In genomic region chr3:120348065-120348980, GRCh38 we compare ENCODE assay signal across 8 cellular contexts. TPM values are rescaled to one million over a fixed set of nuclear protein-coding genes. Genes with fewer than 3 reads are reported as not detected.
A peak's percentile ranks its signal among the peaks of the same experiment; 100 is the strongest.
DNase-seq lines count a peak whose midpoint lies in the region; ATAC-seq and TF ChIP-seq lines count a peak whose summit lies in the region.

No MANE protein-coding gene starts in this region.

- ATAC-seq in HG02759 (IDR thresholded peaks at IDR 0.05; ENCODE audit: unreplicated experiment) (peak; percentile 53), lower lobe of right lung (peak in 1 of 2 donors; percentile 79)

- no peaks in the 10 kb centered on the region for H3K9me3 ChIP-seq in lower lobe of right lung

- H3K4me1 ChIP-seq in lower lobe of right lung: peaks cover 52% of the 10 kb centered on the region

- H3K27ac ChIP-seq in VCaP (peak overlapping the region; percentile 92), lower lobe of right lung (peak overlapping the region; percentile 92)

- DNase-seq in SIG-M5 treated with dmso at 0.1 percent for 504 hours (lab: John Stamatoyannopoulos, UW; ENCODE audit: unreplicated experiment) (peak; percentile 73), SIG-M5 (lab: John Stamatoyannopoulos, UW) (no peak), NCI-H1105 (lab: John Stamatoyannopoulos, UW) (peak; percentile 83), cerebellum (ENCODE audit: low spot score) (peak; percentile 10), lower lobe of right lung (no peak)
- DNase-seq in stimulated activated CD8-positive, alpha-beta memory T cell treated with anti-CD3 and anti-CD28 coated beads, Interleukin-7, amount 100 ng/mL, for 48 hours (ENCODE audit: extremely low read depth in 1 of 2, low read depth in 1 of 2): peak; percentile 23 to 26

- no peaks in the 10 kb centered on the region for H3K27me3 ChIP-seq in lower lobe of right lung (ENCODE audit: low read depth)

- H3K36me3 ChIP-seq in lower lobe of right lung: no peaks in the 10 kb centered on the region

- no peak for TF ChIP-seq CTCF in VCaP (conservative IDR thresholded peaks at IDR 0.05)
- TF ChIP-seq CTCF in lower lobe of right lung (IDR thresholded peaks at IDR 0.05): no peak

- H3K4me3 ChIP-seq in lower lobe of right lung: peak overlapping the region; percentile 76

- intact Hi-C loops in lower lobe of right lung (cut with DNase I): no loop called here

RNA-seq across cellular contexts. Expression of gene LRRC58, which starts 0.8 kb away (rescaled TPM):
- total RNA-seq in cerebellum (32.8 TPM), lower lobe of right lung (19.5 TPM)

Comparison
In these comparisons a context has a peak if more than half of its experiments do, and no peak if none do; other contexts are left out.
1. DNase-seq: peak in SIG-M5 treated with dmso at 0.1 percent for 504 hours (single experiment), NCI-H1105 (single experiment), cerebellum (single experiment) and stimulated activated CD8-positive, alpha-beta memory T cell treated with anti-CD3 and anti-CD28 coated beads, Interleukin-7, amount 100 ng/mL, for 48 hours (2 of 2); none in SIG-M5 (single experiment) and lower lobe of right lung (single experiment).